In the genomic region with DNA sequence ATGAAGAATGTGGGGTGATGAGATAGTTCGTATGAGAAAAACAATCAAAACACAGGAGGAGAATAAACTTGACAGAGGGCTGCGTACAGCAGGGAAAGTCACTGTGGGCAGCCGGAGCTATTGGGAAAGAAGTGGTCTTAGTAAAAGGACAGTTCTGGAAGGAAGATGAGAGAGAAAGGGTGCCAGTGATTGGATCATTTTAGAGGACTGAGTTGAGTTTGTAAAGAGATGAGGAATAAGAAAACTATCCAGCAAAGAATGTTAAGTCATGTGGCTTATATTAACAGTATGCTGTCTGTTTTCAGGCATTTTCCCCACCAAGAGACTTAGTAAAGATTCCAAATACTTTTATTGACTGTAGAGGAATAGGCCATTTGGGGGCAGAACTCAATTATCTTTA, we compare ENCODE assay signal across 1 cellular context.
TF ChIP-seq lines count a peak whose summit lies in the region.

No MANE protein-coding gene starts in this region.

TF ChIP-seq in IMR-90, 13 proteins besides CTCF, POLR2A, EP300 and RAD21 (continued from another document):
- TF ChIP-seq, protein P1, sequence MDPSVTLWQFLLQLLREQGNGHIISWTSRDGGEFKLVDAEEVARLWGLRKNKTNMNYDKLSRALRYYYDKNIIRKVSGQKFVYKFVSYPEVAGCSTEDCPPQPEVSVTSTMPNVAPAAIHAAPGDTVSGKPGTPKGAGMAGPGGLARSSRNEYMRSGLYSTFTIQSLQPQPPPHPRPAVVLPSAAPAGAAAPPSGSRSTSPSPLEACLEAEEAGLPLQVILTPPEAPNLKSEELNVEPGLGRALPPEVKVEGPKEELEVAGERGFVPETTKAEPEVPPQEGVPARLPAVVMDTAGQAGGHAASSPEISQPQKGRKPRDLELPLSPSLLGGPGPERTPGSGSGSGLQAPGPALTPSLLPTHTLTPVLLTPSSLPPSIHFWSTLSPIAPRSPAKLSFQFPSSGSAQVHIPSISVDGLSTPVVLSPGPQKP (IDR thresholded peaks at IDR 0.05; ENCODE audit: borderline replicate concordance, low read depth, low read length): no peak
- no peak for TF ChIP-seq MAZ (IDR thresholded peaks at IDR 0.05; ENCODE audit: borderline replicate concordance, low read depth, low read length)
